Comparison of ENCODE assay signal across 29 cellular contexts in genomic region chr5:29524197-29524596, GRCh38.
"Had no signal": no experiment of that assay in that cellular context is flagged by ENCODE, and none has a peak within 500 bp of the region (broad histone marks: within the 10 kb centered on the region; RNA-seq: fewer than 3 reads in every experiment).

No MANE protein-coding gene starts in this region.

- H2AFZ ChIP-seq: hepatocyte had no signal

- DNase-seq: dorsolateral prefrontal cortex; effector CD4-positive, alpha-beta T cell; foreskin keratinocyte; heart left ventricle; left ventricle myocardium superior; lower lobe of right lung; naive thymus-derived CD8-positive, alpha-beta T cell; nephron progenitor cell; occipital lobe; ovary; posterior cingulate gyrus; psoas muscle; right cardiac atrium; spleen; stimulated activated CD4-positive, alpha-beta T cell treated with anti-CD3 and anti-CD28 coated beads, Interleukin-4, amount 100 ng/mL, for 4 hours; stimulated activated naive CD8-positive, alpha-beta T cell treated with anti-CD3 and anti-CD28 coated beads, Interleukin-15, Interleukin-2, amounts not matched to agents 100 U/mL and 50 U/mL, for 24 hours; substantia nigra; testis; upper lobe of left lung had no signal

- H3K79me2 ChIP-seq: hepatocyte had no signal

- H3K36me3 ChIP-seq: esophagus muscularis mucosa, gastroesophageal sphincter, heart left ventricle, lower lobe of right lung, ovary, spleen, tibial nerve, upper lobe of left lung had no signal

- H3K36me3 Mint-ChIP-seq: naive thymus-derived CD8-positive, alpha-beta T cell; stimulated activated memory B cell treated with anti-CD40 and anti-IgM and Interleukin-4, amounts not matched to agents 10 μg/mL and 1 μg/mL and 100 μg/mL, for 72 hours had no signal

- H3K27ac ChIP-seq: dorsolateral prefrontal cortex, esophagus muscularis mucosa, foreskin keratinocyte, gastroesophageal sphincter, heart left ventricle, hepatocyte, lower lobe of right lung, ovary, psoas muscle, skin epidermis, spleen, testis, tibial nerve, upper lobe of left lung had no signal

- H3K4me1 ChIP-seq: esophagus muscularis mucosa, foreskin keratinocyte, gastroesophageal sphincter, heart left ventricle, lower lobe of right lung, psoas muscle, spleen, testis, tibial nerve, upper lobe of left lung had no signal

- FAIRE-seq: colon, endothelial cell of umbilical vein, keratinocyte, urothelium cell line had no signal

- H3K4me3 Mint-ChIP-seq: naive thymus-derived CD8-positive, alpha-beta T cell; nephron progenitor cell; stimulated activated memory B cell treated with anti-CD40 and anti-IgM and Interleukin-4, amounts not matched to agents 10 μg/mL and 1 μg/mL and 100 μg/mL, for 72 hours had no signal

- ATAC-seq: foreskin keratinocyte; gastroesophageal sphincter; heart left ventricle; left ventricle myocardium superior; lower lobe of right lung; naive thymus-derived CD8-positive, alpha-beta T cell; psoas muscle; right cardiac atrium; stimulated activated memory B cell treated with anti-CD40 and anti-IgM and Interleukin-4, amounts not matched to agents 10 μg/mL and 1 μg/mL and 100 μg/mL, for 72 hours; stimulated activated naive CD8-positive, alpha-beta T cell treated with anti-CD3 and anti-CD28 coated beads, Interleukin-15, Interleukin-2, amounts not matched to agents 100 U/mL and 50 U/mL, for 24 hours had no signal

- H3K9me3 ChIP-seq: esophagus muscularis mucosa, gastroesophageal sphincter, lower lobe of right lung, ovary, psoas muscle, testis, tibial nerve, upper lobe of left lung had no signal

- H3K4me1 Mint-ChIP-seq: naive thymus-derived CD8-positive, alpha-beta T cell; nephron progenitor cell; stimulated activated memory B cell treated with anti-CD40 and anti-IgM and Interleukin-4, amounts not matched to agents 10 μg/mL and 1 μg/mL and 100 μg/mL, for 72 hours had no signal

- H3K4me3 ChIP-seq: dorsolateral prefrontal cortex, esophagus muscularis mucosa, gastroesophageal sphincter, heart left ventricle, hepatocyte, lower lobe of right lung, ovary, psoas muscle, skin epidermis, spleen, testis, tibial nerve, upper lobe of left lung had no signal

- H3K4me2 ChIP-seq: hepatocyte had no signal

- H3K27ac Mint-ChIP-seq: naive thymus-derived CD8-positive, alpha-beta T cell; nephron progenitor cell; stimulated activated memory B cell treated with anti-CD40 and anti-IgM and Interleukin-4, amounts not matched to agents 10 μg/mL and 1 μg/mL and 100 μg/mL, for 72 hours had no signal

- H3K27me3 Mint-ChIP-seq: naive thymus-derived CD8-positive, alpha-beta T cell; stimulated activated memory B cell treated with anti-CD40 and anti-IgM and Interleukin-4, amounts not matched to agents 10 μg/mL and 1 μg/mL and 100 μg/mL, for 72 hours had no signal

- H3K27me3 ChIP-seq: dorsolateral prefrontal cortex, esophagus muscularis mucosa, foreskin keratinocyte, gastroesophageal sphincter, heart left ventricle, hepatocyte, ovary, spleen, testis, tibial nerve, upper lobe of left lung had no signal
